Comparison of ENCODE assay signal across 15 cellular contexts in the genomic region with DNA sequence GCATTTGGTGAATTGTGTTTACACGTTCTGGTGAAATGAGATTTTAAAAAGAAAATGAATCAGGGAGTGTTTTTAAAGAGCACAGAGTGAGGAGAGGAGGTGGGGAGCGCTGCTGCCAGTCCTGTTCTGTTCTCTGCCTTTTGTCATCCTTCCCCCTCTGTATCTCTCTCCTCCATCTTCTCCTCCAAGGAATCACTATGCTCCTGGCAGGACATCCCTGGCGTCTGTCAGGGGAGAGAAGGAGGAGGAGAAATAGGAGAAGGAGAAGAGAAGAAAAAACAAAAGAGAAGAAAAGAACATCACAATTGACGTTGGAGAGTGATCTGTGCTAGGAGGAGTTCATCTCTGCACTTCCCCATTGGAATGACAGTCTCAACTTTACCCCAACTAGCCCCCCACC.
DNase-seq lines count a peak whose midpoint lies in the region; ATAC-seq, FAIRE-seq and TF ChIP-seq lines count a peak whose summit lies in the region.
"Had no signal": no experiment of that assay in that cellular context is flagged by ENCODE, and none has a peak within 500 bp of the region (broad histone marks: within the 10 kb centered on the region; RNA-seq: fewer than 3 reads in every experiment).

No MANE protein-coding gene starts in this region.

- H3K36me3 Mint-ChIP-seq in Calu3 (ENCODE audit: insufficient read depth, unreplicated experiment): peaks cover 5% of the 10 kb centered on the region
- no peaks in the 10 kb centered on the region for H3K36me3 Mint-ChIP-seq in brain
- no peaks in the 10 kb centered on the region for H3K36me3 Mint-ChIP-seq in endodermal cell (ENCODE audit: low read depth)

- H3K4me3 Mint-ChIP-seq in Calu3 (ENCODE audit: low read depth, unreplicated experiment): no peak overlapping the region
- peak overlapping the region in 1 of 5 experiments; percentile 39 for H3K4me3 Mint-ChIP-seq in brain
- no peak overlapping the region for H3K4me3 Mint-ChIP-seq in endodermal cell
- H3K4me3 Mint-ChIP-seq: activated naive CD4-positive, alpha-beta T cell treated with anti-CD3 and anti-CD28 coated beads for 36 hours; T-helper 17 cell had no signal

- 67% methylated on average over 4 of the region's 4 CpGs for WGBS in HepG2 (ENCODE audit: low lambda C conversion rate)
- WGBS in endodermal cell (ENCODE audit: insufficient coverage in 1 of 2, insufficient read length in 1 of 2), 2 experiments: 71 to 80% methylated on average over 1 to 3 of the region's 4 CpGs

- H3K9me3 ChIP-seq in HepG2 (ENCODE audit: low read length) (no peaks in the 10 kb centered on the region), gastrocnemius medialis (no peaks in the 10 kb centered on the region), Karpas-422 (ENCODE audit: low read length) (no peaks in the 10 kb centered on the region), endodermal cell (ENCODE audit: control insufficient read depth, low read length) (no peaks in the 10 kb centered on the region)

- H3K9me2 ChIP-seq in Karpas-422 (replicated peaks; ENCODE audit: insufficient read depth, low read length): no peaks in the 10 kb centered on the region

- peaks cover 67% of the 10 kb centered on the region for H3K4me1 ChIP-seq in HepG2 (ENCODE audit: insufficient read depth, low read length)
- peaks cover 22 to 30% of the 10 kb centered on the region in 2 donors for H3K4me1 ChIP-seq in gastrocnemius medialis
- H3K4me1 ChIP-seq in Karpas-422 (ENCODE audit: low read length): no peaks in the 10 kb centered on the region
- no peaks in the 10 kb centered on the region for H3K4me1 ChIP-seq in endodermal cell (ENCODE audit: control insufficient read depth, insufficient read depth, low read length)

- no peaks in the 10 kb centered on the region for H3K79me2 ChIP-seq in HepG2 (ENCODE audit: insufficient read depth, low read length)
- H3K79me2 ChIP-seq in Karpas-422 (ENCODE audit: low read length): no peaks in the 10 kb centered on the region

- POLR2A ChIA-PET in HepG2 (lab: Yijun Ruan, JAX): no interaction called here

- H3K36me3 ChIP-seq in HepG2 (replicated peaks in 1 of 2; ENCODE audit: control insufficient read depth in 1 of 2, insufficient read depth in 2 of 2, low read length in 2 of 2): no peaks in the 10 kb centered on the region
- H3K36me3 ChIP-seq in gastrocnemius medialis: no peaks in the 10 kb centered on the region
- no peaks in the 10 kb centered on the region for H3K36me3 ChIP-seq in Karpas-422 (ENCODE audit: insufficient read depth, low read length)
- no peaks in the 10 kb centered on the region for H3K36me3 ChIP-seq in endodermal cell (ENCODE audit: control insufficient read depth, insufficient read depth, low read length)

- no peak for DNase-seq in Calu3
- DNase-seq in HepG2 (ENCODE audit: low spot score): no peak
- no peak for DNase-seq in gastrocnemius medialis
- no peak for DNase-seq in C1 segment of cervical spinal cord (lab: John Stamatoyannopoulos, UW)
- no peak for DNase-seq in stimulated activated naive CD4-positive, alpha-beta T cell (lab: John Stamatoyannopoulos, UW)
- no peak for DNase-seq in Karpas-422
- DNase-seq in endodermal cell: no peak
- DNase-seq: activated CD4-positive, CD25-positive, alpha-beta regulatory T cell treated with anti-CD3 and anti-CD28 coated beads, Interleukin-2, amount 50 U/mL, for 72 hours; activated naive CD4-positive, alpha-beta T cell treated with anti-CD3 and anti-CD28 coated beads for 36 hours; effector CD4-positive, alpha-beta T cell; Kasumi-1; NCI-H1694 treated with DMSO at 0.1 percent for 48 hours; NCI-H526; T-helper 17 cell had no signal

- H2AFZ ChIP-seq in HepG2 (ENCODE audit: low read length) (no peak overlapping the region), Karpas-422 (ENCODE audit: low read length) (no peak overlapping the region)

- ATAC-seq in HepG2 (no peak), gastrocnemius medialis (no peak)
- ATAC-seq: T-helper 17 cell had no signal

- no peak overlapping the region for H3K4me3 ChIP-seq in HepG2 (replicated peaks in 1 of 3; ENCODE audit: insufficient read depth in 1 of 3, low read depth in 2 of 3, low read length in 3 of 3)
- no peak overlapping the region for H3K4me3 ChIP-seq in gastrocnemius medialis
- H3K4me3 ChIP-seq in Karpas-422 (ENCODE audit: low read length): no peak overlapping the region
- no peak overlapping the region for H3K4me3 ChIP-seq in endodermal cell (ENCODE audit: low read length)

- H3K27ac Mint-ChIP-seq in Calu3 (ENCODE audit: unreplicated experiment) (peak overlapping the region; percentile 64), brain (peak overlapping the region; percentile 51 to 93 (median 87)), endodermal cell (no peak overlapping the region)
- H3K27ac Mint-ChIP-seq: activated naive CD4-positive, alpha-beta T cell treated with anti-CD3 and anti-CD28 coated beads for 36 hours; T-helper 17 cell had no signal

- CTCF ChIA-PET in Calu3 (lab: Charles Lee): interaction anchor here (0.8 to 1.3 kb wide), 2 partner anchors 11 to 229 kb away, joined by 5 to 6 read pairs; no protein-coding TSS in a partner anchor
- CTCF ChIA-PET in HepG2 (lab: Yijun Ruan, JAX; ENCODE audit: low intra/inter-chr PET ratio, low total read pairs): no interaction called here

- H3K4me2 ChIP-seq in HepG2 (ENCODE audit: low read depth, low read length) (peak overlapping the region; percentile 56; the same call in 1 of the 2 replicates), Karpas-422 (ENCODE audit: low read depth, low read length, poor library complexity, severe bottlenecking) (no peak overlapping the region)

- H3K27ac ChIP-seq in HepG2 (ENCODE audit: extremely low read length, insufficient read depth, low read length) (peak overlapping the region; percentile 85), gastrocnemius medialis (peak overlapping the region; percentile 46 to 72 (median 67)), Karpas-422 (ENCODE audit: low read length) (no peak overlapping the region), endodermal cell (ENCODE audit: low read depth, low read length) (no peak overlapping the region)

- TF ChIP-seq POLR2A in HepG2 (IDR thresholded peaks at IDR 0.05; ENCODE audit: insufficient read depth in 1 of 2, low read depth in 2 of 2, low read length in 2 of 2) (no peak), gastrocnemius medialis (IDR thresholded peaks at IDR 0.05) (no peak)

- H4K20me1 ChIP-seq in HepG2 (ENCODE audit: insufficient read depth, low read length): no peaks in the 10 kb centered on the region
- no peaks in the 10 kb centered on the region for H4K20me1 ChIP-seq in Karpas-422 (ENCODE audit: insufficient read depth, low read depth, low read length)

- no peak for TF ChIP-seq RAD21 in HepG2 (CRISPR knock-in tag; IDR thresholded peaks at IDR 0.05)

- H3K9ac ChIP-seq in HepG2 (ENCODE audit: insufficient read depth, low read depth, low read length) (peak overlapping the region; percentile 52), Karpas-422 (ENCODE audit: low read length) (no peak overlapping the region), endodermal cell (ENCODE audit: extremely low read depth, low read length, poor library complexity, severe bottlenecking) (no peak overlapping the region)

- in situ Hi-C loops in HepG2 (cut with HindIII; ENCODE audit: extremely low pct_ligation_motif_present, low pct_unique_long_range_greater_than_20kb): no loop called here
- in situ Hi-C loops in gastrocnemius medialis (cut with MboI; ENCODE audit: low sequenced_read_pairs in 4 of 4): no loop called here

- no peaks in the 10 kb centered on the region for H3K9me3 Mint-ChIP-seq in Calu3 (ENCODE audit: low read depth, unreplicated experiment)
- no peaks in the 10 kb centered on the region for H3K9me3 Mint-ChIP-seq in brain
- H3K9me3 Mint-ChIP-seq in endodermal cell: no peaks in the 10 kb centered on the region
- H3K9me3 Mint-ChIP-seq: activated naive CD4-positive, alpha-beta T cell treated with anti-CD3 and anti-CD28 coated beads for 36 hours had no signal

- FAIRE-seq in HepG2 (lab: Jason Lieb, UNC): no peak

- TF ChIP-seq CTCF in Calu3 (IDR thresholded peaks at IDR 0.05; ENCODE audit: unreplicated experiment) (no peak), brain (conservative IDR thresholded peaks at IDR 0.05) (no peak), HepG2 (CRISPR knock-in tag; IDR thresholded peaks at IDR 0.05) (no peak), gastrocnemius medialis (IDR thresholded peaks at IDR 0.05 in 4 of 5, conservative IDR thresholded peaks at IDR 0.05 in 1 of 5) (no peak), endodermal cell (conservative IDR thresholded peaks at IDR 0.05) (no peak)

- TF ChIP-seq EP300 in HepG2 (IDR thresholded peaks at IDR 0.05; ENCODE audit: low read depth in 2 of 2, low read length in 2 of 2) (no peak), HepG2 (CRISPR knock-in tag; IDR thresholded peaks at IDR 0.05; ENCODE audit: borderline replicate concordance) (no peak)

- H3K27me3 Mint-ChIP-seq in Calu3 (ENCODE audit: unreplicated experiment) (no peaks in the 10 kb centered on the region), brain (no peaks in the 10 kb centered on the region), endodermal cell (ENCODE audit: insufficient read depth) (no peaks in the 10 kb centered on the region)
- H3K27me3 Mint-ChIP-seq: T-helper 17 cell had no signal

- intact Hi-C loops in Calu3 (cut with micrococcal nuclease; ENCODE audit: unreplicated experiment) (loop anchor here (5.0 kb wide), 3 partner anchors 208 to 698 kb away; no protein-coding TSS in a partner anchor), HepG2 (cut with micrococcal nuclease; ENCODE audit: unreplicated experiment) (loop anchor here (1.0 to 5.0 kb wide), 2 partner anchors 218 to 468 kb away; no protein-coding TSS in a partner anchor), gastrocnemius medialis (cut with DNase I; ENCODE audit: low total_unique reads) (no loop called here)

- BruUV-seq in Calu3 (replicated peaks; lab: Mats Ljungman, UMichigan) (no TSS peak), HepG2 (replicated peaks; lab: Mats Ljungman, UMichigan) (no TSS peak)

- peaks cover 72% of the 10 kb centered on the region for H3K4me1 Mint-ChIP-seq in Calu3 (ENCODE audit: low read depth, unreplicated experiment)
- peaks cover 51% of the 10 kb centered on the region for H3K4me1 Mint-ChIP-seq in brain
- peaks cover 8% of the 10 kb centered on the region for H3K4me1 Mint-ChIP-seq in endodermal cell

- H3K27me3 ChIP-seq in HepG2 (ENCODE audit: control insufficient read depth in 1 of 2, insufficient read depth in 2 of 2, low read length in 2 of 2) (no peaks in the 10 kb centered on the region), gastrocnemius medialis (no peaks in the 10 kb centered on the region), Karpas-422 (ENCODE audit: low read length) (no peaks in the 10 kb centered on the region), endodermal cell (ENCODE audit: control insufficient read depth, insufficient read depth, low read length, poor library complexity, severe bottlenecking) (no peaks in the 10 kb centered on the region)

TF ChIP-seq in HepG2, 621 proteins besides CTCF, POLR2A, EP300 and RAD21:
- 0 out of 2 replicates have a peak, but pooled peaks have one; percentile 6 for TF ChIP-seq YEATS2 (CRISPR knock-in tag; IDR thresholded peaks at IDR 0.05; ENCODE audit: borderline replicate concordance)
- no peak for TF ChIP-seq STAG1 (CRISPR knock-in tag; IDR thresholded peaks at IDR 0.05)
- TF ChIP-seq HIVEP1 (CRISPR knock-in tag; IDR thresholded peaks at IDR 0.05): no peak

Comparison
In these comparisons a context has a peak if more than half of its experiments do, and no peak if none do; other contexts are left out.
1. H3K27ac ChIP-seq: peak in HepG2 (single experiment) and gastrocnemius medialis (4 of 4); none in Karpas-422 (single experiment) and endodermal cell (single experiment).